ENCODE assay signal across 39 cellular contexts in the genomic region with DNA sequence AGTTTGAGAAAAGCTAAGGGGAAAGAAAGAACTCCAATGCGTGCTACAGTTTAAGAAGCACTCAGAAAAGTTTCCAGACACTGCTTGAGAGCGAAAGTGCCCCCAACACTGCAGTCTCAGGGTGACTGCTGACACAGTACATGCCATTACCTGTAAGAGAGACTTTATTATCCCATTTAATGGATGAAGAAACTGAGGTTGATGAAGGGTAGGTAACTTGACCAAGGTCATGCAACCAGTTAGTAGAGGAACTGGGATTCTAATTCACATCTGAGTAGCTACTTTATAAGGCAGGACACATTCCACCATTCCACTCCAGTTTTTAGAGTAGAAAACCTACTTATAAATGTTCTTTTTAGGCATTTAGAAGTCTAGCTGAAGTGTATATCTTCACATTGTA.
"Had no signal": no experiment of that assay in that cellular context is flagged by ENCODE, and none has a peak within 500 bp of the region (broad histone marks: within the 10 kb centered on the region; RNA-seq: fewer than 3 reads in every experiment).

No MANE protein-coding gene starts in this region.

- DNase-seq: activated effector memory CD4-positive, alpha-beta T cell treated with anti-CD3 and anti-CD28 coated beads, Interleukin-2, amount 50 U/mL, for 16 hours; activated effector memory CD4-positive, alpha-beta T cell treated with Interleukin-2 at 50 U/mL for 16 hours; activated gamma-delta T cell; activated gamma-delta T cell treated with Interleukin-2 at 50 U/mL for 16 hours; activated naive CD4-positive, alpha-beta T cell; activated naive CD4-positive, alpha-beta T cell treated with anti-CD3 and anti-CD28 coated beads for 36 hours; activated naive CD4-positive, alpha-beta T cell treated with anti-CD3 and anti-CD28 coated beads, Interleukin-2, amount 10 ng/mL, durations not matched to agents 7 days and 5 days; activated naive CD4-positive, alpha-beta T cell treated with anti-CD3 and anti-CD28 coated beads, Interleukin-2, amount 50 U/mL, for 16 hours; activated naive CD4-positive, alpha-beta T cell treated with Interleukin-2 at 50 U/mL for 16 hours; activated naive CD8-positive, alpha-beta T cell treated with anti-CD3 and anti-CD28 coated beads for 36 hours; activated naive CD8-positive, alpha-beta T cell treated with anti-CD3 and anti-CD28 coated beads, Interleukin-2, amount 10 ng/mL, durations not matched to agents 7 days and 5 days; activated naive CD8-positive, alpha-beta T cell treated with anti-CD3 and anti-CD28 coated beads, Interleukin-2, amount 50 U/mL, for 24 hours; activated T-cell treated with anti-CD3 and anti-CD28 coated beads, Interleukin-2, amount 50 U/mL, for 1 hour; activated T-cell treated with anti-CD3 and anti-CD28 coated beads, Interleukin-2, amount 50 U/mL, for 24 hours; activated T-cell treated with anti-CD3 and anti-CD28 coated beads, Interleukin-2, amount 50 U/mL, for 4 hours; activated T-cell treated with anti-CD3 and anti-CD28 coated beads, Interleukin-2, amount 50 U/mL, for 48 hours; activated T-cell treated with anti-CD3 and anti-CD28 coated beads, Interleukin-2, amount 50 U/mL, for 72 hours; adrenal gland; amniotic stem cell; amygdala; anterior cingulate cortex; aorta; body of pancreas; brain microvascular endothelial cell; caudate nucleus; central memory CD4-positive, alpha-beta T cell; cerebellar nuclear complex had no signal

- FAIRE-seq: bronchial epithelial cell, colon had no signal

- H3K4me1 Mint-ChIP-seq: activated naive CD8-positive, alpha-beta T cell treated with anti-CD3 and anti-CD28 coated beads for 36 hours; activated T-helper 17 cell treated with anti-CD3 and anti-CD28 coated beads, Interleukin-2, amount 50 U/mL, for 72 hours; central memory CD8-positive, alpha-beta T cell had no signal

- H3K36me3 Mint-ChIP-seq: activated naive CD4-positive, alpha-beta T cell treated with anti-CD3 and anti-CD28 coated beads, Interleukin-2, amount 10 ng/mL, durations not matched to agents 7 days and 5 days; activated naive CD4-positive, alpha-beta T cell treated with anti-CD3 and anti-CD28 coated beads, Interleukin-2, amount 50 U/mL, for 24 hours; activated naive CD4-positive, alpha-beta T cell treated with anti-CD3 and anti-CD28 coated beads, Interleukin-2, amount 50 U/mL, for 72 hours; activated naive CD8-positive, alpha-beta T cell; activated naive CD8-positive, alpha-beta T cell treated with anti-CD3 and anti-CD28 coated beads for 36 hours; activated naive CD8-positive, alpha-beta T cell treated with anti-CD3 and anti-CD28 coated beads, Interleukin-2, amount 10 ng/mL, durations not matched to agents 7 days and 5 days had no signal

- H3K4me1 ChIP-seq: adrenal gland, ascending aorta, body of pancreas, breast epithelium had no signal

- H3K9me3 Mint-ChIP-seq: activated naive CD4-positive, alpha-beta T cell treated with anti-CD3 and anti-CD28 coated beads for 36 hours; activated naive CD4-positive, alpha-beta T cell treated with anti-CD3 and anti-CD28 coated beads, Interleukin-2, amount 50 U/mL, for 24 hours; activated naive CD4-positive, alpha-beta T cell treated with anti-CD3 and anti-CD28 coated beads, Interleukin-2, amount 50 U/mL, for 72 hours; activated naive CD8-positive, alpha-beta T cell treated with anti-CD3 and anti-CD28 coated beads for 36 hours; activated naive CD8-positive, alpha-beta T cell treated with anti-CD3 and anti-CD28 coated beads, Interleukin-2, amount 10 ng/mL, durations not matched to agents 7 days and 5 days; activated naive CD8-positive, alpha-beta T cell treated with anti-CD3 and anti-CD28 coated beads, Interleukin-2, amount 50 U/mL, for 24 hours; activated T-cell treated with anti-CD3 and anti-CD28 coated beads, Interleukin-2, amount 50 U/mL, for 24 hours; activated T-cell treated with anti-CD3 and anti-CD28 coated beads, Interleukin-2, amount 50 U/mL, for 4 hours; activated T-cell treated with anti-CD3 and anti-CD28 coated beads, Interleukin-2, amount 50 U/mL, for 72 hours; activated T-helper 17 cell treated with anti-CD3 and anti-CD28 coated beads, Interleukin-2, amount 50 U/mL, for 72 hours; activated T-helper 2 cell treated with anti-CD3 and anti-CD28 coated beads, Interferon-gamma antibody, Interleukin-2, Interleukin-4, amounts not matched to agents 10 μg/mL and 5 μg/mL and 100 μg/mL, durations not matched to agents 14 hours and 24 hours and 36 hours; central memory CD8-positive, alpha-beta T cell had no signal

- ATAC-seq: activated naive CD4-positive, alpha-beta T cell treated with anti-CD3 and anti-CD28 coated beads, Interleukin-2, amount 50 U/mL, for 72 hours; activated naive CD8-positive, alpha-beta T cell treated with anti-CD3 and anti-CD28 coated beads, Interleukin-2, amount 50 U/mL, for 24 hours; activated T-cell treated with anti-CD3 and anti-CD28 coated beads, Interleukin-2, amount 50 U/mL, for 4 hours; activated T-cell treated with anti-CD3 and anti-CD28 coated beads, Interleukin-2, amount 50 U/mL, for 72 hours; activated T-helper 17 cell treated with anti-CD3 and anti-CD28 coated beads, Interleukin-2, amount 50 U/mL, for 72 hours; body of pancreas had no signal

- H3K36me3 ChIP-seq: adrenal gland, ascending aorta, brain microvascular endothelial cell, breast epithelium, cardiac muscle cell had no signal

- H3K27me3 ChIP-seq: adrenal gland, ascending aorta, body of pancreas, brain microvascular endothelial cell, breast epithelium, cardiac muscle cell had no signal

- H3K9me3 ChIP-seq: adrenal gland, ascending aorta, body of pancreas, breast epithelium had no signal

- H3K4me3 Mint-ChIP-seq: activated naive CD4-positive, alpha-beta T cell treated with anti-CD3 and anti-CD28 coated beads for 36 hours; activated naive CD4-positive, alpha-beta T cell treated with anti-CD3 and anti-CD28 coated beads, Interleukin-2, amount 10 ng/mL, durations not matched to agents 7 days and 5 days; activated naive CD4-positive, alpha-beta T cell treated with anti-CD3 and anti-CD28 coated beads, Interleukin-2, amount 50 U/mL, for 24 hours; activated naive CD8-positive, alpha-beta T cell; activated naive CD8-positive, alpha-beta T cell treated with anti-CD3 and anti-CD28 coated beads for 36 hours; activated naive CD8-positive, alpha-beta T cell treated with anti-CD3 and anti-CD28 coated beads, Interleukin-2, amount 10 ng/mL, durations not matched to agents 7 days and 5 days; activated naive CD8-positive, alpha-beta T cell treated with anti-CD3 and anti-CD28 coated beads, Interleukin-2, amount 50 U/mL, for 24 hours; activated T-cell treated with anti-CD3 and anti-CD28 coated beads, Interleukin-2, amount 50 U/mL, for 24 hours; activated T-cell treated with anti-CD3 and anti-CD28 coated beads, Interleukin-2, amount 50 U/mL, for 4 hours; activated T-cell treated with anti-CD3 and anti-CD28 coated beads, Interleukin-2, amount 50 U/mL, for 72 hours; activated T-helper 17 cell treated with anti-CD3 and anti-CD28 coated beads, Interleukin-2, amount 50 U/mL, for 72 hours; brain; central memory CD8-positive, alpha-beta T cell had no signal

- H3K27me3 Mint-ChIP-seq: activated naive CD4-positive, alpha-beta T cell treated with anti-CD3 and anti-CD28 coated beads, Interleukin-2, amount 50 U/mL, for 24 hours; activated naive CD8-positive, alpha-beta T cell; activated naive CD8-positive, alpha-beta T cell treated with anti-CD3 and anti-CD28 coated beads for 36 hours; activated naive CD8-positive, alpha-beta T cell treated with anti-CD3 and anti-CD28 coated beads, Interleukin-2, amount 50 U/mL, for 24 hours; activated T-cell treated with anti-CD3 and anti-CD28 coated beads, Interleukin-2, amount 50 U/mL, for 24 hours; activated T-helper 17 cell treated with anti-CD3 and anti-CD28 coated beads, Interleukin-2, amount 50 U/mL, for 72 hours had no signal

- H3K27ac ChIP-seq: ascending aorta, body of pancreas, brain microvascular endothelial cell, breast epithelium, cardiac muscle cell had no signal

- H3K27ac Mint-ChIP-seq: activated naive CD4-positive, alpha-beta T cell treated with anti-CD3 and anti-CD28 coated beads for 36 hours; activated naive CD4-positive, alpha-beta T cell treated with anti-CD3 and anti-CD28 coated beads, Interleukin-2, amount 10 ng/mL, durations not matched to agents 7 days and 5 days; activated naive CD4-positive, alpha-beta T cell treated with anti-CD3 and anti-CD28 coated beads, Interleukin-2, amount 50 U/mL, for 24 hours; activated naive CD4-positive, alpha-beta T cell treated with anti-CD3 and anti-CD28 coated beads, Interleukin-2, amount 50 U/mL, for 72 hours; activated naive CD8-positive, alpha-beta T cell; activated naive CD8-positive, alpha-beta T cell treated with anti-CD3 and anti-CD28 coated beads for 36 hours; activated naive CD8-positive, alpha-beta T cell treated with anti-CD3 and anti-CD28 coated beads, Interleukin-2, amount 10 ng/mL, durations not matched to agents 7 days and 5 days; activated naive CD8-positive, alpha-beta T cell treated with anti-CD3 and anti-CD28 coated beads, Interleukin-2, amount 50 U/mL, for 24 hours; activated T-cell treated with anti-CD3 and anti-CD28 coated beads, Interleukin-2, amount 50 U/mL, for 24 hours; activated T-cell treated with anti-CD3 and anti-CD28 coated beads, Interleukin-2, amount 50 U/mL, for 72 hours; activated T-helper 17 cell treated with anti-CD3 and anti-CD28 coated beads, Interleukin-2, amount 50 U/mL, for 72 hours; activated T-helper 2 cell treated with anti-CD3 and anti-CD28 coated beads, Interferon-gamma antibody, Interleukin-2, Interleukin-4, amounts not matched to agents 10 μg/mL and 5 μg/mL and 100 μg/mL, durations not matched to agents 14 hours and 24 hours and 36 hours had no signal

- H3K4me3 ChIP-seq: adrenal gland, ascending aorta, body of pancreas, breast epithelium, cardiac muscle cell had no signal
